9 cellular contexts compared by ENCODE assay signal in the genomic region with DNA sequence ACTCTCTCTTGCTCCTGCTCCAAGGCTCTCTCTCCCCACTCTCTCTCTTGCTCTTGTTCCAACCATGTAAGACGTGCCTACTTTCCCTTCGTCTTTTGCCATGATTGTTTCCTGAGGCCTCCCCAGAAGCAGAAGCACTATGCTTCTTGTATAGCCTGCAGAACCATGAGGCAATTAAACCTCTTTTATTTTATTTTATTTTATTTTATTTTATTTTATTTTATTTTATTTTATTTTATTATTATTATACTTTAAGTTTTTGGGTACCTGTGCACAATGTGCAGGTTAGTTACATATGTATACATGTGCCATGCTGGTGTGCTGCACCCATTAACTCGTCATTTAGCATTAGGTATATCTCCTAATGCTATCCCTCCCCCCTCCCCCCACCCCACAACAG. TPM values are rescaled to one million over a fixed set of nuclear protein-coding genes. Genes with fewer than 3 reads are reported as not detected.
"Had no signal": no experiment of that assay in that cellular context is flagged by ENCODE, and none has a peak within 500 bp of the region (broad histone marks: within the 10 kb centered on the region; RNA-seq: fewer than 3 reads in every experiment).

No MANE protein-coding gene starts in this region.

RNA-seq across cellular contexts. Expression of gene GYPA, which starts 17.2 kb away (rescaled TPM):
- total RNA-seq: OCI-LY7, PC-3, PC-9, Peyer's patch, Right ventricle myocardium inferior, Right ventricle myocardium superior, RPMI7951, SJSA1, SK-MEL-5 had no signal
